In the genomic region with DNA sequence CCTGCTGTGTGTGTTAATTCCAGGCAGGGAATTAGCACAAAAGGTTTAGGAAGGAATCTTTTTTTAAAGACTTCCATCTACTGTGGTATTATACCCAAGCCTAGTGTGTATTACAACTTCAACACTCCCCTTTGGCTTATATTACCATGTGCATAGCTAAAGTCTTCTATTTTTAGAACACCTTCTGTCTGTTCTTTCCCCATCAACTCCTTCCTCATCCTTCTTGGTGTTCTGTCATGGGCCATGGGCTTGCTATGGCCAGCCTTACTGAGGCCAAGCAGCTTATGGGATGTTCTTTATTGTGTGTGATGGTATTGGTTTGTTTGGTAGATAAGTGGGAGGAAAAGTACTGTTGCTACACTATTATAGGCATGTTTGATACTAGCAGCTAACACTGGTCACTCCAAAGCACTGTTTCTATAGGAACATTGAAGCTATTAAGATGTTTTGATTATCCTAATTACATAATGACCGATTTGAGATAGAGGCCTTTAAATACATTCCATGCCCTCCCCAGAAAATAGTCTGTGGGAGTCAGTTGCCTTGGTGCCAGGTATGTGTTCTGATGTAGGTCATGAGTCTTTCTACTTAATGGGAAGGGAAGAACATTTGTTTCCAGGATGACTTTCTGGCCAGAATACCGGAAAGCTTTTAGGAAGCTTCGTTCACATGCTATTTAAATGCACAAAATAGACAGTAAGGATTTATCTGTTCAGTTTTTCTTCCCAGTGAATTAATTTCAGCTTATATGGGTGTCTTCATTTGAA, we compare ENCODE assay signal across 31 cellular contexts. TPM values are rescaled to one million over a fixed set of nuclear protein-coding genes. Genes with fewer than 3 reads are reported as not detected.
A peak's percentile ranks its signal among the peaks of the same experiment; 100 is the strongest.
DNase-seq lines count a peak whose midpoint lies in the region; ATAC-seq and TF ChIP-seq lines count a peak whose summit lies in the region.
"Had no signal": no experiment of that assay in that cellular context is flagged by ENCODE, and none has a peak within 500 bp of the region (broad histone marks: within the 10 kb centered on the region; RNA-seq: fewer than 3 reads in every experiment).

No MANE protein-coding gene starts in this region.

- H3K9me3 Mint-ChIP-seq in neural progenitor cell = no peaks in the 10 kb centered on the region
- H3K9me3 Mint-ChIP-seq: activated CD8-positive, alpha-beta T cell treated with anti-CD3 and anti-CD28 coated beads for 36 hours; activated naive CD8-positive, alpha-beta T cell treated with anti-CD3 and anti-CD28 coated beads, Interleukin-2, amount 10 ng/mL, durations not matched to agents 7 days and 5 days had no signal

- no peaks in the 10 kb centered on the region for H3K27me3 Mint-ChIP-seq in neural progenitor cell (ENCODE audit: insufficient read depth, low read depth)
- H3K27me3 Mint-ChIP-seq: activated CD8-positive, alpha-beta T cell treated with anti-CD3 and anti-CD28 coated beads for 36 hours; activated naive CD8-positive, alpha-beta T cell treated with anti-CD3 and anti-CD28 coated beads, Interleukin-2, amount 10 ng/mL, durations not matched to agents 7 days and 5 days had no signal

- no peak overlapping the region for H3K4me2 ChIP-seq in neural progenitor cell
- H3K4me2 ChIP-seq: smooth muscle cell had no signal

- no peak overlapping the region for H3K27ac Mint-ChIP-seq in neural progenitor cell
- H3K27ac Mint-ChIP-seq: activated CD8-positive, alpha-beta T cell treated with anti-CD3 and anti-CD28 coated beads for 36 hours; activated naive CD8-positive, alpha-beta T cell treated with anti-CD3 and anti-CD28 coated beads, Interleukin-2, amount 10 ng/mL, durations not matched to agents 7 days and 5 days had no signal

- H3K36me3 ChIP-seq in right atrium auricular region (peaks cover 42% of the 10 kb centered on the region), neural progenitor cell (no peaks in the 10 kb centered on the region), uterus (no peaks in the 10 kb centered on the region)
- H3K36me3 ChIP-seq: prostate gland had no signal

- no peak overlapping the region for H3K4me3 ChIP-seq in right atrium auricular region
- no peak overlapping the region for H3K4me3 ChIP-seq in coronary artery
- no peak overlapping the region for H3K4me3 ChIP-seq in neural progenitor cell
- no peak overlapping the region for H3K4me3 ChIP-seq in uterus
- H3K4me3 ChIP-seq: lower lobe of right lung, mucosa of descending colon, prostate gland, SK-N-MC, smooth muscle cell had no signal

- H3K4me3 Mint-ChIP-seq in neural progenitor cell = no peak overlapping the region
- H3K4me3 Mint-ChIP-seq: activated CD8-positive, alpha-beta T cell treated with anti-CD3 and anti-CD28 coated beads for 36 hours; activated naive CD8-positive, alpha-beta T cell treated with anti-CD3 and anti-CD28 coated beads, Interleukin-2, amount 10 ng/mL, durations not matched to agents 7 days and 5 days had no signal

- H3K27ac ChIP-seq in right atrium auricular region (peak overlapping the region in 1 of 2 donors; percentile 44), coronary artery (no peak overlapping the region), neural progenitor cell (no peak overlapping the region), uterus (peak overlapping the region; percentile 42 to 64)
- H3K27ac ChIP-seq: lower lobe of right lung, prostate gland, RWPE1, SK-N-MC had no signal

- no peaks in the 10 kb centered on the region for H4K20me1 ChIP-seq in neural progenitor cell (ENCODE audit: low read depth)

- peak; percentile 21 to 28 for ATAC-seq in left cardiac atrium
- ATAC-seq: activated CD8-positive, alpha-beta T cell treated with anti-CD3 and anti-CD28 coated beads for 36 hours; lower lobe of right lung; mucosa of descending colon had no signal

- no peaks in the 10 kb centered on the region for H3K79me2 ChIP-seq in neural progenitor cell (ENCODE audit: low read depth)

- H3K27me3 ChIP-seq in right atrium auricular region (no peaks in the 10 kb centered on the region), neural progenitor cell (no peaks in the 10 kb centered on the region), uterus (no peaks in the 10 kb centered on the region)
- H3K27me3 ChIP-seq: BE2C had no signal

- no peaks in the 10 kb centered on the region for H3F3A ChIP-seq in neural progenitor cell (ENCODE audit: low read depth)

- H2AFZ ChIP-seq in neural progenitor cell (replicated peaks) = no peak overlapping the region

- H3K4me1 ChIP-seq in right atrium auricular region (peaks cover 0 to 35% of the 10 kb centered on the region in 2 donors), neural progenitor cell (no peaks in the 10 kb centered on the region), uterus (peaks cover 0 to 7% of the 10 kb centered on the region in 2 donors)
- H3K4me1 ChIP-seq: lower lobe of right lung, prostate gland had no signal

- peaks cover 50% of the 10 kb centered on the region for H3K36me3 Mint-ChIP-seq in neural progenitor cell

- H3K4me1 Mint-ChIP-seq in neural progenitor cell = no peaks in the 10 kb centered on the region

- intact Hi-C loops in left cardiac atrium (cut with DNase I) = no loop called here
- intact Hi-C loops in uterus (cut with DNase I; ENCODE audit: low total_unique reads) = no loop called here

- TF ChIP-seq CTCF in right atrium auricular region (IDR thresholded peaks at IDR 0.05) (no peak), coronary artery (IDR thresholded peaks at IDR 0.05) (no peak), neural progenitor cell (IDR thresholded peaks at IDR 0.05) (no peak), uterus (IDR thresholded peaks at IDR 0.05) (no peak)

- H3K9me3 ChIP-seq in right atrium auricular region (no peaks in the 10 kb centered on the region), neural progenitor cell (ENCODE audit: low read depth) (no peaks in the 10 kb centered on the region), uterus (no peaks in the 10 kb centered on the region)
- H3K9me3 ChIP-seq: BE2C, lower lobe of right lung, mucosa of descending colon, prostate gland had no signal

- peak overlapping the region; percentile 25 for H3K9ac ChIP-seq in neural progenitor cell

- no peak for TF ChIP-seq POLR2A in uterus (IDR thresholded peaks at IDR 0.05)

- DNase-seq in left cardiac atrium = no peak
- no peak for DNase-seq in right atrium auricular region (ENCODE audit: low spot score)
- peak; percentile 35 for DNase-seq in coronary artery (ENCODE audit: low spot score)
- DNase-seq in neural progenitor cell (ENCODE audit: low spot score) = no peak
- no peak for DNase-seq in uterus
- no peak for DNase-seq in putamen (ENCODE audit: low spot score)
- DNase-seq in NCI-H2227 (lab: John Stamatoyannopoulos, UW; ENCODE audit: unreplicated experiment) = no peak
- DNase-seq in occipital lobe (lab: John Stamatoyannopoulos, UW) = no peak
- DNase-seq: activated CD4-positive, alpha-beta T cell treated with anti-CD3 and anti-CD28 coated beads for 1 hour; activated CD8-positive, alpha-beta T cell treated with anti-CD3 and anti-CD28 coated beads for 36 hours; activated naive CD8-positive, alpha-beta T cell treated with anti-CD3 and anti-CD28 coated beads, Interleukin-2, amount 10 ng/mL, durations not matched to agents 7 days and 5 days; BE2C; DND-41; glutamatergic neuron; KG1; kidney; lower lobe of right lung; mucosa of descending colon; NCI-H2029 treated with DMSO at 0.1 percent for 48 hours; NCI-H345; NCI-H774; stimulated activated CD4-positive, alpha-beta T cell treated with anti-CD3 and anti-CD28 coated beads, Interleukin-2, amount 100 ng/mL, for 24 hours; T-helper 2 cell; trophoblast cell had no signal

RNA-seq across cellular contexts. Expression of gene MCAM, which starts 16.5 kb away (rescaled TPM):
- 100 to 1,000 TPM; 144 to 230 TPM for total RNA-seq in left cardiac atrium
- 100 to 1,000 TPM; 356 to 509 TPM for total RNA-seq in right atrium auricular region
- 23.3 and 28.2 TPM in 2 replicates for total RNA-seq in neural progenitor cell (ENCODE audit: low replicate concordance)
- 100 to 1,000 TPM; 228 to 564 (median 354) TPM for total RNA-seq in uterus
- total RNA-seq in occipital lobe = 10.6 TPM

RNA-seq across cellular contexts. Expression of gene RNF26, which starts 33.9 kb away (rescaled TPM):
- total RNA-seq in left cardiac atrium (10 to 100 TPM; 13.2 to 14.1 TPM), right atrium auricular region (10 to 100 TPM in 1 of 2 donors, 1 to 10 TPM in 1; 8.2 to 10.3 TPM), neural progenitor cell (ENCODE audit: low replicate concordance) (17.1 and 48.2 TPM in 2 replicates), uterus (10 to 100 TPM in 1 of 4 donors, 1 to 10 TPM in 3; 3.3 to 23.1 (median 6.8) TPM), occipital lobe (1.6 TPM)

RNA-seq across cellular contexts. Expression of gene C1QTNF5, which starts 40.3 kb away (rescaled TPM):
- total RNA-seq in left cardiac atrium (10 to 100 TPM; 25.1 to 39.9 TPM), right atrium auricular region (10 to 100 TPM; 41.4 to 47.4 TPM), neural progenitor cell (ENCODE audit: low replicate concordance) (0.90 and 3.4 TPM in 2 replicates), uterus (10 to 100 TPM in 3 of 4 donors, 1 to 10 TPM in 1; 6.5 to 40.2 (median 35.7) TPM), occipital lobe (4.2 TPM)
- total RNA-seq: A673; activated CD8-positive, alpha-beta T cell treated with anti-CD3 and anti-CD28 coated beads for 36 hours; activated naive CD8-positive, alpha-beta T cell treated with anti-CD3 and anti-CD28 coated beads, Interleukin-2, amount 10 ng/mL, durations not matched to agents 7 days and 5 days; OCI-LY7 had no signal

RNA-seq across cellular contexts. Expression of gene MFRP, which starts 46.1 kb away (rescaled TPM):
- total RNA-seq in left cardiac atrium (not detected), right atrium auricular region (not detected), neural progenitor cell (ENCODE audit: low replicate concordance) (not detected in 2 replicates), uterus (under 1 TPM in 2 of 4 donors, not detected in 2; 0.07 to 0.26 TPM), occipital lobe (not detected)
- total RNA-seq: A673; activated CD8-positive, alpha-beta T cell treated with anti-CD3 and anti-CD28 coated beads for 36 hours; activated naive CD8-positive, alpha-beta T cell treated with anti-CD3 and anti-CD28 coated beads, Interleukin-2, amount 10 ng/mL, durations not matched to agents 7 days and 5 days; astrocyte; kidney; lower lobe of right lung; mucosa of descending colon; OCI-LY7; prostate gland; smooth muscle cell had no signal

Comparison
In these comparisons a context has a peak if more than half of its experiments do, and no peak if none do; other contexts are left out.
1. H3K27ac ChIP-seq: peak in uterus (2 of 2); none in coronary artery (0 of 2) and neural progenitor cell (single experiment).